In genomic region chr12:56581418-56582145, GRCh38 we compare ENCODE assay signal across 11 cellular contexts. TPM values are rescaled to one million over a fixed set of nuclear protein-coding genes. Genes with fewer than 3 reads are reported as not detected.
DNase-seq lines count a peak whose midpoint lies in the region; ATAC-seq and TF ChIP-seq lines count a peak whose summit lies in the region.
"Had no signal": no experiment of that assay in that cellular context is flagged by ENCODE, and none has a peak within 500 bp of the region (broad histone marks: within the 10 kb centered on the region; RNA-seq: fewer than 3 reads in every experiment).

No MANE protein-coding gene starts in this region.

- TF ChIP-seq CTCF in chondrocyte (IDR thresholded peaks at IDR 0.05) (no peak), lower leg skin (IDR thresholded peaks at IDR 0.05) (no peak)

- peak overlapping the region; percentile 3 for H3K4me3 Mint-ChIP-seq in T-helper 2 cell treated with Interferon-gamma antibody and Interleukin-4, amounts not matched to agents 5 μg/mL and 100 μg/mL, for 36 hours
- H3K4me3 Mint-ChIP-seq in chondrocyte (ENCODE audit: unreplicated experiment), result no peak overlapping the region

- no peaks in the 10 kb centered on the region for H3K27me3 Mint-ChIP-seq in T-helper 2 cell treated with Interferon-gamma antibody and Interleukin-4, amounts not matched to agents 5 μg/mL and 100 μg/mL, for 36 hours (ENCODE audit: low read depth)
- no peaks in the 10 kb centered on the region for H3K27me3 Mint-ChIP-seq in chondrocyte (ENCODE audit: low read depth)

- intact Hi-C loops in lower leg skin (cut with DNase I; ENCODE audit: low total_unique reads), result no loop called here

- 80 to 89% methylated on average over 10 of the region's 10 CpGs for WGBS in lower leg skin, 2 donors

- peak; percentile 95 to 97 for ATAC-seq in activated CD4-positive, CD25-positive, alpha-beta regulatory T cell treated with anti-CD3 and anti-CD28 coated beads, Interleukin-2, amount 50 U/mL, for 24 hours
- ATAC-seq: pancreas had no signal

- H3K4me3 ChIP-seq in lower leg skin (ENCODE audit: low read depth, poor library complexity, severe bottlenecking), result no peak overlapping the region
- H3K4me3 ChIP-seq: hepatocyte, pancreas had no signal

- no peak for DNase-seq in activated CD4-positive, CD25-positive, alpha-beta regulatory T cell (lab: John Stamatoyannopoulos, UW)
- peak; percentile 34 for DNase-seq in T-helper 2 cell treated with Interferon-gamma antibody and Interleukin-4, amounts not matched to agents 5 μg/mL and 100 μg/mL, for 36 hours (ENCODE audit: low spot score)
- DNase-seq in chondrocyte (ENCODE audit: low spot score) (no peak), cerebellar cortex (ENCODE audit: low spot score) (no peak), midbrain (lab: John Stamatoyannopoulos, UW) (no peak), lower leg skin (ENCODE audit: low spot score in 2 of 2) (no peak)
- DNase-seq in stimulated activated CD8-positive, alpha-beta memory T cell treated with anti-CD3 and anti-CD28 coated beads, Interleukin-12 subunit alpha, Interleukin-12 subunit beta, amount 100 ng/mL, for 4 hours (ENCODE audit: low read depth), result peak; percentile 6
- DNase-seq: ACHN, pancreas had no signal

- TF ChIP-seq POLR2A in lower leg skin (IDR thresholded peaks at IDR 0.05), result no peak

- peaks cover 16% of the 10 kb centered on the region for H3K4me1 Mint-ChIP-seq in T-helper 2 cell treated with Interferon-gamma antibody and Interleukin-4, amounts not matched to agents 5 μg/mL and 100 μg/mL, for 36 hours (ENCODE audit: low read depth)
- H3K4me1 Mint-ChIP-seq in chondrocyte (ENCODE audit: low read depth), result no peaks in the 10 kb centered on the region

- H3K9me3 Mint-ChIP-seq in T-helper 2 cell treated with Interferon-gamma antibody and Interleukin-4, amounts not matched to agents 5 μg/mL and 100 μg/mL, for 36 hours, result no peaks in the 10 kb centered on the region
- no peaks in the 10 kb centered on the region for H3K9me3 Mint-ChIP-seq in chondrocyte (ENCODE audit: low read depth)

- peak overlapping the region; percentile 73 for H3K27ac Mint-ChIP-seq in T-helper 2 cell treated with Interferon-gamma antibody and Interleukin-4, amounts not matched to agents 5 μg/mL and 100 μg/mL, for 36 hours
- H3K27ac Mint-ChIP-seq in chondrocyte (ENCODE audit: unreplicated experiment), result peak overlapping the region; percentile 61

- peaks cover 5% of the 10 kb centered on the region for H3K36me3 Mint-ChIP-seq in T-helper 2 cell treated with Interferon-gamma antibody and Interleukin-4, amounts not matched to agents 5 μg/mL and 100 μg/mL, for 36 hours (ENCODE audit: low read depth)
- peaks cover 6% of the 10 kb centered on the region for H3K36me3 Mint-ChIP-seq in chondrocyte (ENCODE audit: low read depth)

RNA-seq across cellular contexts. Expression of gene BAZ2A, which starts 48.5 kb away (rescaled TPM):
- 65.2 to 72.8 TPM (median 71.2 TPM) in 3 replicates for total RNA-seq in chondrocyte
- total RNA-seq in lower leg skin, result 100 to 1,000 TPM in 2 of 4 donors, 10 to 100 TPM in 2; 64.8 to 141 (median 107) TPM

RNA-seq across cellular contexts. Expression of gene RBMS2, which starts 60.0 kb away (rescaled TPM):
- total RNA-seq in chondrocyte (57.0 to 65.3 TPM (median 57.6 TPM) in 3 replicates), lower leg skin (10 to 100 TPM; 12.7 to 14.9 (median 13.7) TPM)

Comparison
In these comparisons a context has a peak if more than half of its experiments do, and no peak if none do; other contexts are left out.
1. DNase-seq: peak in T-helper 2 cell treated with Interferon-gamma antibody and Interleukin-4, amounts not matched to agents 5 μg/mL and 100 μg/mL, for 36 hours (single experiment) and stimulated activated CD8-positive, alpha-beta memory T cell treated with anti-CD3 and anti-CD28 coated beads, Interleukin-12 subunit alpha, Interleukin-12 subunit beta, amount 100 ng/mL, for 4 hours (single experiment); none in activated CD4-positive, CD25-positive, alpha-beta regulatory T cell (0 of 4), chondrocyte (single experiment), cerebellar cortex (single experiment), midbrain (single experiment) and lower leg skin (0 of 2).